22 cellular contexts compared by ENCODE assay signal in genomic region chr11:30422389-30422788, GRCh38.
DNase-seq lines count a peak whose midpoint lies in the region; ATAC-seq and TF ChIP-seq lines count a peak whose summit lies in the region.
"Had no signal": no experiment of that assay in that cellular context is flagged by ENCODE, and none has a peak within 500 bp of the region (broad histone marks: within the 10 kb centered on the region; RNA-seq: fewer than 3 reads in every experiment).

No MANE protein-coding gene starts in this region.

- H3K4me3 ChIP-seq in SJCRH30, result no peak overlapping the region
- H3K4me3 ChIP-seq in hepatocyte, result no peak overlapping the region
- no peak overlapping the region for H3K4me3 ChIP-seq in neural progenitor cell
- H3K4me3 ChIP-seq: tibial artery had no signal

- 27% methylated on average over 1 of the region's 1 CpG for WGBS in hepatocyte (ENCODE audit: low lambda C conversion rate, missing lambda C conversion rate)

- peak overlapping the region; percentile 37 for H3K27ac ChIP-seq in 22Rv1
- peak overlapping the region; percentile 73 for H3K27ac ChIP-seq in SJCRH30
- peak overlapping the region; percentile 52 for H3K27ac ChIP-seq in hepatocyte
- H3K27ac ChIP-seq in neural progenitor cell, result no peak overlapping the region
- H3K27ac ChIP-seq: tibial artery had no signal

- H2AFZ ChIP-seq in hepatocyte, result no peak overlapping the region
- no peak overlapping the region for H2AFZ ChIP-seq in neural progenitor cell (replicated peaks)

- H3K27me3 ChIP-seq in SJCRH30 (no peaks in the 10 kb centered on the region), hepatocyte (no peaks in the 10 kb centered on the region), neural progenitor cell (no peaks in the 10 kb centered on the region)
- H3K27me3 ChIP-seq: tibial artery had no signal

- H3K79me2 ChIP-seq in hepatocyte (no peaks in the 10 kb centered on the region), neural progenitor cell (ENCODE audit: low read depth) (no peaks in the 10 kb centered on the region)

- TF ChIP-seq CTCF in 22Rv1 (IDR thresholded peaks at IDR 0.05) (no peak), hepatocyte (IDR thresholded peaks at IDR 0.05; ENCODE audit: poor library complexity) (no peak), neural progenitor cell (IDR thresholded peaks at IDR 0.05) (no peak)

- H3K36me3 ChIP-seq in SJCRH30 (no peaks in the 10 kb centered on the region), hepatocyte (replicated peaks; ENCODE audit: insufficient read depth, low read depth) (no peaks in the 10 kb centered on the region), neural progenitor cell (no peaks in the 10 kb centered on the region)
- H3K36me3 ChIP-seq: tibial artery had no signal

- H3K9me3 ChIP-seq in SJCRH30 (replicated peaks) (no peaks in the 10 kb centered on the region), hepatocyte (ENCODE audit: low read depth) (no peaks in the 10 kb centered on the region), neural progenitor cell (ENCODE audit: low read depth) (no peaks in the 10 kb centered on the region)
- H3K9me3 ChIP-seq: tibial artery had no signal

- peaks cover 48% of the 10 kb centered on the region for H3K4me1 Mint-ChIP-seq in neural progenitor cell
- no peaks in the 10 kb centered on the region for H3K4me1 Mint-ChIP-seq in stimulated activated naive CD8-positive, alpha-beta T cell treated with anti-CD3 and anti-CD28 coated beads, Interleukin-15, amount 100 ng/mL, for 72 hours
- H3K4me1 Mint-ChIP-seq: activated CD4-positive, alpha-beta T cell treated with anti-CD3 and anti-CD28 coated beads, Interleukin-2, amount 10 ng/mL, durations not matched to agents 24 days and 14 days; CD8-positive, alpha-beta memory T cell; T-helper 17 cell had no signal

- no peak overlapping the region for H3K9ac ChIP-seq in neural progenitor cell

- no peaks in the 10 kb centered on the region for H3K9me2 ChIP-seq in hepatocyte (replicated peaks; ENCODE audit: insufficient read depth)

- no peaks in the 10 kb centered on the region for H3K9me3 Mint-ChIP-seq in neural progenitor cell
- H3K9me3 Mint-ChIP-seq in stimulated activated naive CD8-positive, alpha-beta T cell treated with anti-CD3 and anti-CD28 coated beads, Interleukin-15, amount 100 ng/mL, for 72 hours, result no peaks in the 10 kb centered on the region
- H3K9me3 Mint-ChIP-seq: activated CD4-positive, alpha-beta T cell treated with anti-CD3 and anti-CD28 coated beads, Interleukin-2, amount 10 ng/mL, durations not matched to agents 24 days and 14 days; CD8-positive, alpha-beta memory T cell had no signal

- H3K4me2 ChIP-seq in hepatocyte (no peak overlapping the region), neural progenitor cell (peak overlapping the region; percentile 59)

- H3K36me3 Mint-ChIP-seq in neural progenitor cell, result no peaks in the 10 kb centered on the region

- no peaks in the 10 kb centered on the region for H4K20me1 ChIP-seq in hepatocyte (ENCODE audit: insufficient read depth, poor library complexity, severe bottlenecking)
- no peaks in the 10 kb centered on the region for H4K20me1 ChIP-seq in neural progenitor cell (ENCODE audit: low read depth)

- no peak for ATAC-seq in HG03280 (IDR thresholded peaks at IDR 0.05; ENCODE audit: unreplicated experiment)
- ATAC-seq in stimulated activated naive CD8-positive, alpha-beta T cell treated with anti-CD3 and anti-CD28 coated beads, Interleukin-15, amount 100 ng/mL, for 72 hours, result no peak
- ATAC-seq: right cardiac atrium, T-helper 17 cell had no signal

- peaks cover 7% of the 10 kb centered on the region for H3K27me3 Mint-ChIP-seq in neural progenitor cell (ENCODE audit: insufficient read depth, low read depth)
- H3K27me3 Mint-ChIP-seq in stimulated activated naive CD8-positive, alpha-beta T cell treated with anti-CD3 and anti-CD28 coated beads, Interleukin-15, amount 100 ng/mL, for 72 hours, result peaks cover 6% of the 10 kb centered on the region
- H3K27me3 Mint-ChIP-seq: activated CD4-positive, alpha-beta T cell treated with anti-CD3 and anti-CD28 coated beads, Interleukin-2, amount 10 ng/mL, durations not matched to agents 24 days and 14 days had no signal

- no peak overlapping the region for H3K27ac Mint-ChIP-seq in neural progenitor cell
- no peak overlapping the region for H3K27ac Mint-ChIP-seq in stimulated activated naive CD8-positive, alpha-beta T cell treated with anti-CD3 and anti-CD28 coated beads, Interleukin-15, amount 100 ng/mL, for 72 hours
- H3K27ac Mint-ChIP-seq: activated CD4-positive, alpha-beta T cell treated with anti-CD3 and anti-CD28 coated beads, Interleukin-2, amount 10 ng/mL, durations not matched to agents 24 days and 14 days; CD8-positive, alpha-beta memory T cell; T-helper 17 cell had no signal

- H3F3A ChIP-seq in neural progenitor cell (ENCODE audit: low read depth), result peaks cover 16% of the 10 kb centered on the region

- DNase-seq in SJCRH30 (peak; percentile 76 to 92), hepatocyte (ENCODE audit: low spot score) (peak; percentile 16), neural progenitor cell (ENCODE audit: low spot score) (peak; percentile 75), NCI-H1694 (lab: John Stamatoyannopoulos, UW) (no peak), 8988T (no peak)
- DNase-seq in stimulated activated naive CD8-positive, alpha-beta T cell treated with anti-CD3 and anti-CD28 coated beads, Interleukin-15, amount 100 ng/mL, for 72 hours, result no peak
- DNase-seq: activated CD4-positive, alpha-beta T cell treated with anti-CD3 and anti-CD28 coated beads, Interleukin-2, amount 10 ng/mL, durations not matched to agents 24 days and 14 days; activated naive CD4-positive, alpha-beta T cell treated with anti-CD3 and anti-CD28 coated beads, Interleukin-2, amount 50 U/mL, for 16 hours; amygdala; CD8-positive, alpha-beta memory T cell; central memory CD4-positive, alpha-beta T cell; dermis blood vessel endothelial cell; DMS153; NCI-H1092 treated with DMSO at 0.1 percent for 48 hours; NCI-H2029; stimulated activated CD4-positive, alpha-beta T cell treated with anti-CD3 and anti-CD28 coated beads, Interleukin-4, amount 100 ng/mL, for 4 hours; stimulated activated naive CD4-positive, alpha-beta T cell treated with Interleukin-2 at 50 U/mL for 16 hours; T-helper 17 cell; tibial artery had no signal

- peaks cover 42% of the 10 kb centered on the region for H3K4me1 ChIP-seq in SJCRH30
- peaks cover 17% of the 10 kb centered on the region for H3K4me1 ChIP-seq in hepatocyte (ENCODE audit: insufficient read depth)
- H3K4me1 ChIP-seq in neural progenitor cell, result peaks cover 46% of the 10 kb centered on the region
- H3K4me1 ChIP-seq: tibial artery had no signal

- H3K4me3 Mint-ChIP-seq in neural progenitor cell, result peak overlapping the region; percentile 72
- H3K4me3 Mint-ChIP-seq in stimulated activated naive CD8-positive, alpha-beta T cell treated with anti-CD3 and anti-CD28 coated beads, Interleukin-15, amount 100 ng/mL, for 72 hours, result no peak overlapping the region
- H3K4me3 Mint-ChIP-seq: activated CD4-positive, alpha-beta T cell treated with anti-CD3 and anti-CD28 coated beads, Interleukin-2, amount 10 ng/mL, durations not matched to agents 24 days and 14 days; CD8-positive, alpha-beta memory T cell; T-helper 17 cell had no signal

Comparison
In these comparisons a context has a peak if more than half of its experiments do, and no peak if none do; other contexts are left out.
1. DNase-seq: peak in SJCRH30 (2 of 2), hepatocyte (single experiment) and neural progenitor cell (single experiment); none in NCI-H1694 (single experiment), stimulated activated naive CD8-positive, alpha-beta T cell treated with anti-CD3 and anti-CD28 coated beads, Interleukin-15, amount 100 ng/mL, for 72 hours (0 of 2) and 8988T (single experiment).